ENCODE assay signal across 10 cellular contexts in genomic region chr22:30541979-30542810, GRCh38. TPM values are rescaled to one million over a fixed set of nuclear protein-coding genes. Genes with fewer than 3 reads are reported as not detected.
DNase-seq lines count a peak whose midpoint lies in the region; ATAC-seq, FAIRE-seq and TF ChIP-seq lines count a peak whose summit lies in the region.
"Had no signal": no experiment of that assay in that cellular context is flagged by ENCODE, and none has a peak within 500 bp of the region (broad histone marks: within the 10 kb centered on the region; RNA-seq: fewer than 3 reads in every experiment).

No MANE protein-coding gene starts in this region.

- H4K91ac ChIP-seq in trophoblast cell (ENCODE audit: low read depth, low read length), result no peak overlapping the region

- WGBS in iPS DF 6.9 (ENCODE audit: insufficient coverage, insufficient read length), result no CpG with 5 or more reads among the region's 64 CpGs
- no CpG with 5 or more reads among the region's 64 CpGs for whole genome bisulfite sequencing in trophoblast cell (ENCODE audit: extremely low coverage, insufficient coverage, insufficient read length)

- H3K9me3 ChIP-seq in iPS DF 6.9 (ENCODE audit: control insufficient read depth, insufficient read depth, low read length), result no peaks in the 10 kb centered on the region
- H3K9me3 ChIP-seq in trophoblast cell (ENCODE audit: insufficient read depth, low read depth, low read length), result peaks cover 7% of the 10 kb centered on the region

- no peak overlapping the region for H2BK120ac ChIP-seq in trophoblast cell (ENCODE audit: insufficient read depth, low read length, poor library complexity)

- no peak overlapping the region for H2AK5ac ChIP-seq in trophoblast cell (ENCODE audit: low read length)

- no peak overlapping the region for H2BK12ac ChIP-seq in trophoblast cell (ENCODE audit: low read length)

- H3K18ac ChIP-seq in trophoblast cell (ENCODE audit: low read length), result no peak overlapping the region

- no peak overlapping the region for H4K8ac ChIP-seq in trophoblast cell (ENCODE audit: low read depth, low read length)

- H2BK5ac ChIP-seq in trophoblast cell (ENCODE audit: low read depth, low read length, poor library complexity), result no peak overlapping the region

- peak overlapping the region; percentile 17 for H2AFZ ChIP-seq in trophoblast cell (ENCODE audit: insufficient read depth, low read length, poor library complexity)

- peak; percentile 68 for DNase-seq in Caki2 (ENCODE audit: low read depth)
- DNase-seq in astrocyte of the cerebellum (ENCODE audit: low read depth), result no peak
- no peak for DNase-seq in iPS DF 6.9 (ENCODE audit: low read depth, low spot score)
- no peak for DNase-seq in trophoblast cell
- DNase-seq in RWPE1 (ENCODE audit: low spot score), result no peak
- DNase-seq in NCI-H2196 (lab: John Stamatoyannopoulos, UW; ENCODE audit: unreplicated experiment), result no peak
- DNase-seq in GM12891 (ENCODE audit: insufficient read length, low spot score), result no peak
- DNase-seq: activated B cell treated with CpG ODN at 0.5 μM for 24 hours, naive B cell had no signal

- H3K4me3 ChIP-seq in astrocyte of the cerebellum (ENCODE audit: low read depth, low read length) (peak overlapping the region; percentile 28), iPS DF 6.9 (ENCODE audit: low read length) (peak overlapping the region; percentile 36; the same call in 1 of the 2 replicates), trophoblast cell (ENCODE audit: low read depth, low read length) (peak overlapping the region; percentile 26)

- H3K4me1 ChIP-seq in iPS DF 6.9 (ENCODE audit: control insufficient read depth, insufficient read depth, low read length) (peaks cover 4% of the 10 kb centered on the region; the same call in 1 of the 2 replicates), trophoblast cell (ENCODE audit: control insufficient read depth in 1 of 2, insufficient read depth in 2 of 2, low read length in 2 of 2) (no peaks in the 10 kb centered on the region)

- peak overlapping the region; percentile 76 for H3K4me2 ChIP-seq in trophoblast cell (ENCODE audit: low read length)

- no peaks in the 10 kb centered on the region for H3K79me2 ChIP-seq in trophoblast cell (ENCODE audit: control insufficient read depth, insufficient read depth, low read length, poor library complexity)

- no peak overlapping the region for H3K9ac ChIP-seq in trophoblast cell (ENCODE audit: low read length)

- H3K79me1 ChIP-seq in trophoblast cell (ENCODE audit: low read length), result no peaks in the 10 kb centered on the region

- CTCF ChIA-PET in RWPE1 (lab: Yijun Ruan, JAX), result no interaction called here

- H3K27me3 ChIP-seq in iPS DF 6.9 (ENCODE audit: control insufficient read depth, insufficient read depth, low read length), result no peaks in the 10 kb centered on the region; the same call in 1 of the 2 replicates
- peaks cover 16% of the 10 kb centered on the region for H3K27me3 ChIP-seq in trophoblast cell (ENCODE audit: insufficient read depth, low read length)

- FAIRE-seq in GM12891 (lab: Jason Lieb, UNC), result no peak

- no peak overlapping the region for H3K4ac ChIP-seq in trophoblast cell (ENCODE audit: low read depth, low read length)

- no peak overlapping the region for H3K27ac ChIP-seq in iPS DF 6.9 (ENCODE audit: low read length)
- H3K27ac ChIP-seq in trophoblast cell (ENCODE audit: low read depth, low read length), result no peak overlapping the region
- H3K27ac ChIP-seq in RWPE1, result no peak overlapping the region

- H3K23ac ChIP-seq in trophoblast cell (ENCODE audit: low read length), result no peak overlapping the region

- no peak overlapping the region for H3K14ac ChIP-seq in trophoblast cell (ENCODE audit: low read length)

- no peak for TF ChIP-seq POLR2A in GM12891 (IDR thresholded peaks at IDR 0.05; ENCODE audit: low read depth, low read length)

- no peaks in the 10 kb centered on the region for H3K36me3 ChIP-seq in iPS DF 6.9 (ENCODE audit: control insufficient read depth, insufficient read depth, low read length)
- no peaks in the 10 kb centered on the region for H3K36me3 ChIP-seq in trophoblast cell (ENCODE audit: control insufficient read depth in 1 of 2, insufficient read depth in 2 of 2, low read length in 2 of 2)

- no peak for ATAC-seq in GM19467 (IDR thresholded peaks at IDR 0.05; ENCODE audit: unreplicated experiment)

- TF ChIP-seq CTCF in astrocyte of the cerebellum (IDR thresholded peaks at IDR 0.05; ENCODE audit: low read depth, low read length, missing control alignments) (no peak), RWPE1 (conservative IDR thresholded peaks at IDR 0.05; ENCODE audit: low read depth) (no peak)

- in situ Hi-C loops in Caki2 (cut with HindIII; ENCODE audit: low pct_unique_long_range_greater_than_20kb, low sequenced_read_pairs) (no loop called here), astrocyte of the cerebellum (cut with HindIII; ENCODE audit: low sequenced_read_pairs) (no loop called here)

- H4K12ac ChIP-seq in trophoblast cell (ENCODE audit: low read depth, low read length), result no peak overlapping the region

- POLR2A ChIA-PET in RWPE1 (lab: Yijun Ruan, JAX; ENCODE audit: low non-redundant PET), result no interaction called here

TF ChIP-seq in GM12891, 5 proteins besides CTCF, POLR2A, EP300 and RAD21:
- TF ChIP-seq TAF1 (IDR thresholded peaks at IDR 0.05; ENCODE audit: low read depth, low read length), result no peak

RNA-seq across cellular contexts. Expression of gene SEC14L6, which starts 4.3 kb away (rescaled TPM):
- total RNA-seq in Caki2 (2014; rRNA removed; shearing (Covaris generic); ENCODE audit: low replicate concordance), result 28.2 and 51.2 TPM in 2 replicates
- 0.01 and 0.07 TPM in 2 replicates for polyA plus RNA-seq in trophoblast cell (2013)
- not detected for polyA plus RNA-seq in GM12891 (2012; ENCODE audit: low read depth, missing spikeins)
- total RNA-seq: activated B cell treated with CpG ODN at 0.5 μM for 24 hours had no signal

RNA-seq across cellular contexts. Expression of gene GAL3ST1, which starts 32.3 kb away (rescaled TPM):
- 46.3 and 76.4 TPM in 2 replicates for total RNA-seq in Caki2 (2014; rRNA removed; shearing (Covaris generic); ENCODE audit: low replicate concordance)
- 4.5 and 5.3 TPM in 2 replicates for polyA plus RNA-seq in trophoblast cell (2013)
- polyA plus RNA-seq in GM12891 (2012; ENCODE audit: low read depth, missing spikeins), result 0.05 TPM
- total RNA-seq: activated B cell treated with CpG ODN at 0.5 μM for 24 hours had no signal

RNA-seq across cellular contexts. Expression of gene SEC14L4, which starts 36.7 kb away (rescaled TPM):
- 0.14 TPM in 1 of 2 replicates, not detected in the other for total RNA-seq in Caki2 (2014; rRNA removed; shearing (Covaris generic); ENCODE audit: low replicate concordance)
- polyA plus RNA-seq in trophoblast cell (2013), result 0.42 and 0.53 TPM in 2 replicates
- polyA plus RNA-seq in GM12891 (2012; ENCODE audit: low read depth, missing spikeins), result not detected
- total RNA-seq: activated B cell treated with CpG ODN at 0.5 μM for 24 hours had no signal

RNA-seq across cellular contexts. Expression of gene PES1, which starts 49.5 kb away (rescaled TPM):
- 179 and 184 TPM in 2 replicates for total RNA-seq in Caki2 (2014; rRNA removed; shearing (Covaris generic); ENCODE audit: low replicate concordance)
- polyA plus RNA-seq in trophoblast cell (2013), result 50.6 and 53.6 TPM in 2 replicates
- polyA plus RNA-seq in GM12891 (2012; ENCODE audit: low read depth, missing spikeins), result 68.0 TPM
